In the genomic region with DNA sequence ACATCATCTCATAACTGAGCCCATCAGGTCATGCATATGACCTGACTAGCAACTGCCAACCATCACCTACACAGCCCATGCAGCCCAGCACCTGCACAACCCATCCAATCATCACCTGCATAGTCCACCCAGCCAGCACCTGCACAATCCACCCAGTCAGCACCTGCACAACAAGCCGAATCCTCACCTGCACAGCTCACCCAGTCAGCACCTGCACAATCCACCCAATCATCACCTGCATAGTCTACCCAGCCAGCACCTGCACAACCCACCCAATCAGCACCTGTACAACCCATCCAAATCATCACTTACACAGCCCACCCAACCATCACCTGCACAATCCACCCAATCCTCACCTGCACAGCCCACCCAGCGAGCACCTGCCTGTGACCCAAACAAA, we compare ENCODE assay signal across 21 cellular contexts. TPM values are rescaled to one million over a fixed set of nuclear protein-coding genes. Genes with fewer than 3 reads are reported as not detected.
"Had no signal": no experiment of that assay in that cellular context is flagged by ENCODE, and none has a peak within 500 bp of the region (broad histone marks: within the 10 kb centered on the region; RNA-seq: fewer than 3 reads in every experiment).

No MANE protein-coding gene starts in this region.

- H3K9me3 ChIP-seq: ascending aorta, esophagus muscularis mucosa, gastroesophageal sphincter, heart left ventricle, left ventricle myocardium inferior, suprapubic skin, vagina had no signal

- DNase-seq: activated CD4-positive, alpha-beta T cell treated with anti-CD3 and anti-CD28 coated beads, Interleukin-2, amount 50 U/mL, for 1 hour; activated CD4-positive, CD25-positive, alpha-beta regulatory T cell; activated CD8-positive, alpha-beta memory T cell treated with anti-CD3 and anti-CD28 coated beads, Interleukin-2, amount 50 U/mL, for 48 hours; activated effector memory CD4-positive, alpha-beta T cell treated with anti-CD3 and anti-CD28 coated beads, Interleukin-2, amount 50 U/mL, for 16 hours; activated T-cell treated with anti-CD3 and anti-CD28 coated beads, Interleukin-2, amount 50 U/mL, for 72 hours; cortex of kidney; effector CD8-positive, alpha-beta T cell; heart left ventricle; left ventricle myocardium inferior; mammary epithelial cell; nephron progenitor cell; stimulated activated CD4-positive, alpha-beta T cell treated with anti-CD3 and anti-CD28 coated beads, Interleukin-2, amount 100 ng/mL, for 24 hours; T-helper 9 cell; trophoblast cell had no signal

- H3K36me3 ChIP-seq: ascending aorta, esophagus muscularis mucosa, gastroesophageal sphincter, heart left ventricle, left ventricle myocardium inferior, suprapubic skin, vagina had no signal

- FAIRE-seq: endothelial cell of umbilical vein had no signal

- H3K27me3 ChIP-seq: ascending aorta, heart left ventricle, vagina had no signal

- H3K4me3 ChIP-seq: esophagus muscularis mucosa, gastroesophageal sphincter, left ventricle myocardium inferior, suprapubic skin, vagina had no signal

- H3K4me1 ChIP-seq: ascending aorta had no signal

RNA-seq across cellular contexts. Expression of gene WDFY4, which starts 33.4 kb away (rescaled TPM):
- total RNA-seq: kidney epithelial cell had no signal

RNA-seq across cellular contexts. Expression of gene ARHGAP22, which starts 46.4 kb away (rescaled TPM):
- total RNA-seq: activated T-cell treated with anti-CD3 and anti-CD28 coated beads, Interleukin-2, amount 50 U/mL, for 72 hours had no signal
